Comparison of ENCODE assay signal across 1 cellular context in the genomic region with DNA sequence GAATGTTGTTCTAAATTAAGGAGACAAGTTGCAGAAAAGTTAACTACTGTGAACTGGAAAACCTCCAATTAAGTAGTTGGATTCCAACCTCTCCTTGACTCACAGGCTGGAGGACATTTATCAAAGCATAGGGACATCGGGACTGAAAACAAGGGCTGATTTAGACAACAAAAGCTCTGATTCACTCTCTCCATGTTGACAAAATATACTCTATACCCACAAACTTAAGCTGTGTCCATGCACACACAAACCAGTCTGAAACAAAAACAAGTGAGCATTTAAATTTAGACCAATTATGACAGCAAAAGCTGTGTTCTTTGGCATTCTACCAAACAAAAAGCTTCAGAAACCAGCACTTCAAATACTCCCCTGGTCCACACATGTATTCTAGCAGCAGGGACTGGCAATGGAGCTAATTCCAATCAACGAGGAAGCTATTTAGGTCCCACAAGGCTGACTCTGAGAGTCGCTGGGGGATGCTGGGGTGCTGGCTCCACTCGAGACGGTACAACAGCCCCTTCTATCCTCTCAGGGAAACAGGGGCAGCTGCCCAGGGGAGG.
TF ChIP-seq lines count a peak whose summit lies in the region.

No MANE protein-coding gene starts in this region.

TF ChIP-seq in GM23338, 12 proteins besides CTCF, POLR2A, EP300 and RAD21 (continued from another document):
- TF ChIP-seq, protein P1, sequence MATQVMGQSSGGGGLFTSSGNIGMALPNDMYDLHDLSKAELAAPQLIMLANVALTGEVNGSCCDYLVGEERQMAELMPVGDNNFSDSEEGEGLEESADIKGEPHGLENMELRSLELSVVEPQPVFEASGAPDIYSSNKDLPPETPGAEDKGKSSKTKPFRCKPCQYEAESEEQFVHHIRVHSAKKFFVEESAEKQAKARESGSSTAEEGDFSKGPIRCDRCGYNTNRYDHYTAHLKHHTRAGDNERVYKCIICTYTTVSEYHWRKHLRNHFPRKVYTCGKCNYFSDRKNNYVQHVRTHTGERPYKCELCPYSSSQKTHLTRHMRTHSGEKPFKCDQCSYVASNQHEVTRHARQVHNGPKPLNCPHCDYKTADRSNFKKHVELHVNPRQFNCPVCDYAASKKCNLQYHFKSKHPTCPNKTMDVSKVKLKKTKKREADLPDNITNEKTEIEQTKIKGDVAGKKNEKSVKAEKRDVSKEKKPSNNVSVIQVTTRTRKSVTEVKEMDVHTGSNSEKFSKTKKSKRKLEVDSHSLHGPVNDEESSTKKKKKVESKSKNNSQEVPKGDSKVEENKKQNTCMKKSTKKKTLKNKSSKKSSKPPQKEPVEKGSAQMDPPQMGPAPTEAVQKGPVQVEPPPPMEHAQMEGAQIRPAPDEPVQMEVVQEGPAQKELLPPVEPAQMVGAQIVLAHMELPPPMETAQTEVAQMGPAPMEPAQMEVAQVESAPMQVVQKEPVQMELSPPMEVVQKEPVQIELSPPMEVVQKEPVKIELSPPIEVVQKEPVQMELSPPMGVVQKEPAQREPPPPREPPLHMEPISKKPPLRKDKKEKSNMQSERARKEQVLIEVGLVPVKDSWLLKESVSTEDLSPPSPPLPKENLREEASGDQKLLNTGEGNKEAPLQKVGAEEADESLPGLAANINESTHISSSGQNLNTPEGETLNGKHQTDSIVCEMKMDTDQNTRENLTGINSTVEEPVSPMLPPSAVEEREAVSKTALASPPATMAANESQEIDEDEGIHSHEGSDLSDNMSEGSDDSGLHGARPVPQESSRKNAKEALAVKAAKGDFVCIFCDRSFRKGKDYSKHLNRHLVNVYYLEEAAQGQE (IDR thresholded peaks at IDR 0.05; ENCODE audit: unreplicated experiment): no peak
- TF ChIP-seq NANOG (IDR thresholded peaks at IDR 0.05; ENCODE audit: borderline replicate concordance) (no peak), JUNB (IDR thresholded peaks at IDR 0.05; ENCODE audit: unreplicated experiment) (no peak), EZH2phosphoT487 (IDR thresholded peaks at IDR 0.05; ENCODE audit: unreplicated experiment) (no peak), EZH2 (IDR thresholded peaks at IDR 0.05; ENCODE audit: low read depth, unreplicated experiment) (no peak), ZNF114 (CRISPR knock-in tag; IDR thresholded peaks at IDR 0.05) (no peak)
- TF ChIP-seq, protein P2, sequence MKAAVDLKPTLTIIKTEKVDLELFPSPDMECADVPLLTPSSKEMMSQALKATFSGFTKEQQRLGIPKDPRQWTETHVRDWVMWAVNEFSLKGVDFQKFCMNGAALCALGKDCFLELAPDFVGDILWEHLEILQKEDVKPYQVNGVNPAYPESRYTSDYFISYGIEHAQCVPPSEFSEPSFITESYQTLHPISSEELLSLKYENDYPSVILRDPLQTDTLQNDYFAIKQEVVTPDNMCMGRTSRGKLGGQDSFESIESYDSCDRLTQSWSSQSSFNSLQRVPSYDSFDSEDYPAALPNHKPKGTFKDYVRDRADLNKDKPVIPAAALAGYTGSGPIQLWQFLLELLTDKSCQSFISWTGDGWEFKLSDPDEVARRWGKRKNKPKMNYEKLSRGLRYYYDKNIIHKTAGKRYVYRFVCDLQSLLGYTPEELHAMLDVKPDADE (IDR thresholded peaks at IDR 0.05): no peak
